ENCODE assay signal across 21 cellular contexts in genomic region chr1:228423399-228424053, GRCh38. TPM values are rescaled to one million over a fixed set of nuclear protein-coding genes. Genes with fewer than 3 reads are reported as not detected.
DNase-seq lines count a peak whose midpoint lies in the region; ATAC-seq and TF ChIP-seq lines count a peak whose summit lies in the region.
"Had no signal": no experiment of that assay in that cellular context is flagged by ENCODE, and none has a peak within 500 bp of the region (broad histone marks: within the 10 kb centered on the region; RNA-seq: fewer than 3 reads in every experiment).

No MANE protein-coding gene starts in this region.

- H2AFZ ChIP-seq in mesenchymal stem cell (ENCODE audit: low read depth, low read length), result no peak overlapping the region
- H2AFZ ChIP-seq: GM23338 had no signal

- H3K36me3 Mint-ChIP-seq in Calu3 (ENCODE audit: insufficient read depth, unreplicated experiment), result no peaks in the 10 kb centered on the region

- DNase-seq in Calu3 (peak; percentile 59), left colon (peak in 1 of 2 donors; percentile 29), mesenchymal stem cell (no peak), sciatic nerve (ENCODE audit: low spot score) (peak; percentile 30), kidney tubule cell (ENCODE audit: low spot score) (no peak), substantia nigra (lab: John Stamatoyannopoulos, UW) (no peak), DMS79 treated with DMSO at 0.1 percent for 48 hours (lab: John Stamatoyannopoulos, UW) (no peak)
- DNase-seq: 8988T, DMS153, H9, HFFc6, NCI-H1048, NCI-H1694, NCI-H2029 treated with DMSO at 0.1 percent for 48 hours, NCI-H2171, NCI-H226, NCI-H510A, NCI-H69, SHP77 had no signal

- intact Hi-C loops in Calu3 (cut with micrococcal nuclease; ENCODE audit: unreplicated experiment) (no loop called here), left colon (cut with DNase I, micrococcal nuclease) (no loop called here), sciatic nerve (cut with DNase I) (no loop called here)

- H2AK5ac ChIP-seq in mesenchymal stem cell (ENCODE audit: low read length, severe bottlenecking), result no peak overlapping the region

- H3K4me3 Mint-ChIP-seq in Calu3 (ENCODE audit: low read depth, unreplicated experiment), result no peak overlapping the region
- H3K4me3 Mint-ChIP-seq: GM23338, H9, HFFc6 had no signal

- peaks cover 0 to 5% of the 10 kb centered on the region in 2 experiments for H3K36me3 ChIP-seq in mesenchymal stem cell (ENCODE audit: control insufficient read depth in 1 of 2, insufficient read depth in 2 of 2, low read depth in 1 of 2, low read length in 2 of 2)

- no TSS peak for BruUV-seq in Calu3 (replicated peaks; lab: Mats Ljungman, UMichigan)

- no peak overlapping the region for H3K4ac ChIP-seq in mesenchymal stem cell (ENCODE audit: low read depth in 1 of 2, low read length in 2 of 2)

- no peaks in the 10 kb centered on the region for H3K4me1 ChIP-seq in mesenchymal stem cell (ENCODE audit: control insufficient read depth, insufficient read depth, low read depth, low read length)

- no peak overlapping the region for H2BK120ac ChIP-seq in mesenchymal stem cell (ENCODE audit: low read depth, low read length)

- H3K9me3 ChIP-seq in mesenchymal stem cell (ENCODE audit: control insufficient read depth, low read length), result no peaks in the 10 kb centered on the region

- no peaks in the 10 kb centered on the region for H3K79me1 ChIP-seq in mesenchymal stem cell (replicated peaks; ENCODE audit: low read length, poor library complexity, severe bottlenecking)

- CTCF ChIA-PET in Calu3 (lab: Charles Lee), result no interaction called here

- H3K4me1 Mint-ChIP-seq in Calu3 (ENCODE audit: low read depth, unreplicated experiment), result peaks cover 23% of the 10 kb centered on the region

- TF ChIP-seq CTCF in Calu3 (IDR thresholded peaks at IDR 0.05; ENCODE audit: unreplicated experiment), result no peak

- peak overlapping the region; percentile 12 for H4K8ac ChIP-seq in mesenchymal stem cell (ENCODE audit: low read length)

- H3K9me3 Mint-ChIP-seq in Calu3 (ENCODE audit: low read depth, unreplicated experiment), result peaks cover 2% of the 10 kb centered on the region

- no peak overlapping the region for H2BK5ac ChIP-seq in mesenchymal stem cell (ENCODE audit: low read depth, low read length, poor library complexity, severe bottlenecking)

- H4K91ac ChIP-seq in mesenchymal stem cell (ENCODE audit: low read length), result no peak overlapping the region

- no peak overlapping the region for H2BK12ac ChIP-seq in mesenchymal stem cell (ENCODE audit: low read length in 2 of 2)

- no peak overlapping the region for H3K23ac ChIP-seq in mesenchymal stem cell (ENCODE audit: low read length in 2 of 2)

- H3K27ac ChIP-seq in mesenchymal stem cell (ENCODE audit: low read length, poor library complexity, severe bottlenecking) (no peak overlapping the region), substantia nigra (ENCODE audit: low read depth, low read length, poor library complexity, severe bottlenecking) (no peak overlapping the region)
- H3K27ac ChIP-seq: RWPE1 had no signal

- H3K18ac ChIP-seq in mesenchymal stem cell (ENCODE audit: low read depth in 1 of 2, low read length in 2 of 2), result no peak overlapping the region

- no peak overlapping the region for H3K14ac ChIP-seq in mesenchymal stem cell (ENCODE audit: low read length in 2 of 2)

- 96% methylated on average over 6 of the region's 7 CpGs for WGBS in mesenchymal stem cell

- H3K9ac ChIP-seq in mesenchymal stem cell (ENCODE audit: low read length), result no peak overlapping the region

- H3K27me3 ChIP-seq in mesenchymal stem cell (ENCODE audit: control insufficient read depth in 1 of 2, insufficient read depth in 1 of 2, low read length in 2 of 2), result peaks cover 0 to 9% of the 10 kb centered on the region in 2 experiments

- ATAC-seq in left colon, result peak; percentile 84
- no peak for ATAC-seq in sciatic nerve
- ATAC-seq: GM23338 had no signal

- H3K4me2 ChIP-seq in mesenchymal stem cell (ENCODE audit: low read length, poor library complexity, severe bottlenecking), result no peak overlapping the region
- H3K4me2 ChIP-seq: GM23338 had no signal

- H3K27ac Mint-ChIP-seq in Calu3 (ENCODE audit: unreplicated experiment), result peak overlapping the region; percentile 17
- H3K27ac Mint-ChIP-seq: GM23338, HFFc6 had no signal

- H3K4me3 ChIP-seq in mesenchymal stem cell (ENCODE audit: insufficient read depth in 1 of 2, low read depth in 1 of 2, low read length in 2 of 2), result no peak overlapping the region
- H3K4me3 ChIP-seq: GM23338 had no signal

- no peak overlapping the region for H2BK15ac ChIP-seq in mesenchymal stem cell (ENCODE audit: low read depth, poor library complexity, severe bottlenecking)

- H3K27me3 Mint-ChIP-seq in Calu3 (ENCODE audit: unreplicated experiment), result peaks cover 6% of the 10 kb centered on the region

RNA-seq across cellular contexts. Expression of gene TRIM17, which starts 6.9 kb away (rescaled TPM):
- total RNA-seq in Calu3 (2022) (2.3 and 3.8 TPM in 2 replicates), left colon (under 1 TPM in 1 of 2 donors, not detected in 1; 0.31 TPM), sciatic nerve (1.2 TPM)
- 1.9 TPM for polyA plus RNA-seq in mesenchymal stem cell (2013, experiment 1 of 2)
- polyA plus RNA-seq in mesenchymal stem cell (2013, experiment 2 of 2), result 1.7 TPM

RNA-seq across cellular contexts. Expression of gene TRIM11, which starts 16.9 kb away (rescaled TPM):
- total RNA-seq in Calu3 (2022) (62.9 and 68.2 TPM in 2 replicates), left colon (10 to 100 TPM; 34.8 to 36.5 TPM), sciatic nerve (18.1 TPM)
- 16.3 TPM for polyA plus RNA-seq in mesenchymal stem cell (2013, experiment 1 of 2)
- polyA plus RNA-seq in mesenchymal stem cell (2013, experiment 2 of 2), result 15.1 TPM

Comparison
In these comparisons a context has a peak if more than half of its experiments do, and no peak if none do; other contexts are left out.
1. DNase-seq: peak in Calu3 (single experiment) and sciatic nerve (single experiment); none in mesenchymal stem cell (single experiment), kidney tubule cell (single experiment), substantia nigra (0 of 49) and DMS79 treated with DMSO at 0.1 percent for 48 hours (single experiment).